Comparison of ENCODE assay signal across 9 cellular contexts in genomic region chr19:37905936-37906867, GRCh38. TPM values are rescaled to one million over a fixed set of nuclear protein-coding genes. Genes with fewer than 3 reads are reported as not detected.
A peak's percentile ranks its signal among the peaks of the same experiment; 100 is the strongest.
DNase-seq lines count a peak whose midpoint lies in the region; ATAC-seq, FAIRE-seq and TF ChIP-seq lines count a peak whose summit lies in the region.
"Had no signal": no experiment of that assay in that cellular context is flagged by ENCODE, and none has a peak within 500 bp of the region (broad histone marks: within the 10 kb centered on the region; RNA-seq: fewer than 3 reads in every experiment).

TSS of gene WDR87 (minus strand) at chr19:37906594. CDS start at chr19:37898239, 8,355 bp downstream.

- DNase-seq in D721Med (ENCODE audit: insufficient read length, low spot score) = peak; percentile 75
- peak; percentile 31 for DNase-seq in NCI-H2029 treated with DMSO at 0.1 percent for 48 hours (lab: John Stamatoyannopoulos, UW)
- peak; percentile 15 to 28 for DNase-seq in activated CD4-positive, alpha-beta T cell treated with anti-CD3 and anti-CD28 coated beads for 24 hours (ENCODE audit: low read depth in 2 of 2)
- no peak for DNase-seq in coronary artery (ENCODE audit: low spot score)
- peak; percentile 12 for DNase-seq in medulla oblongata (ENCODE audit: extremely low spot score)
- peak in 1 of 2 donors; percentile 14 for DNase-seq in stimulated activated effector memory CD8-positive, alpha-beta T cell treated with anti-CD3 and anti-CD28 coated beads, Interleukin-12 subunit alpha, Interleukin-12 subunit beta, amount 100 ng/mL, for 72 hours (ENCODE audit: low spot score in 2 of 2)
- no peak for DNase-seq in occipital lobe (lab: John Stamatoyannopoulos, UW)

- ATAC-seq in stimulated activated effector memory CD8-positive, alpha-beta T cell treated with anti-CD3 and anti-CD28 coated beads, Interleukin-12 subunit alpha, Interleukin-12 subunit beta, amount 100 ng/mL, for 72 hours = peak; percentile 9

- H3K4me3 ChIP-seq in HEK293 (ENCODE audit: low read depth, low read length) (peak within 1 kb of the TSS; percentile 68), coronary artery (peak within 1 kb of the TSS; percentile 98)

- peak within 1 kb of the TSS; percentile 86 for H3K4me3 Mint-ChIP-seq in stimulated activated effector memory CD8-positive, alpha-beta T cell treated with anti-CD3 and anti-CD28 coated beads, Interleukin-12 subunit alpha, Interleukin-12 subunit beta, amount 100 ng/mL, for 72 hours

- POLR2A ChIA-PET in HEK293 (lab: Yijun Ruan, JAX) = interaction anchor here (0.6 to 3.8 kb wide), 41 partner anchors 10 to 1692 kb away, joined by 3 to 38 read pairs (median 5); partner anchors contain the start of genes EIF3K, FAM98C, GGN and MRPS12

- H3K36me3 ChIP-seq in HEK293 (ENCODE audit: control insufficient read depth in 2 of 2, insufficient read depth in 1 of 2, low read length in 2 of 2) = peaks cover 0 to 11% of the 10 kb centered on the region in 2 experiments; a peak in 1 of 3 replicates

- peaks cover 23% of the 10 kb centered on the region for H3K4me1 Mint-ChIP-seq in stimulated activated effector memory CD8-positive, alpha-beta T cell treated with anti-CD3 and anti-CD28 coated beads, Interleukin-12 subunit alpha, Interleukin-12 subunit beta, amount 100 ng/mL, for 72 hours

- peak within 1 kb of the TSS; percentile 84 for H3K27ac Mint-ChIP-seq in stimulated activated effector memory CD8-positive, alpha-beta T cell treated with anti-CD3 and anti-CD28 coated beads, Interleukin-12 subunit alpha, Interleukin-12 subunit beta, amount 100 ng/mL, for 72 hours

- H3K27ac ChIP-seq in HEK293 (ENCODE audit: extremely low read depth, low read depth, low read length) (peak within 1 kb of the TSS; percentile 81), coronary artery (peak within 1 kb of the TSS; percentile 31 to 79)

- CTCF ChIA-PET in HEK293 (lab: Yijun Ruan, JAX) = interaction anchor here (0.6 to 14.3 kb wide), 17 partner anchors 8 to 1725 kb away, joined by 3 to 316 read pairs (median 5); partner anchors contain the start of gene PSMD8

- peaks cover 27% of the 10 kb centered on the region for H3K4me1 ChIP-seq in HEK293 (ENCODE audit: control insufficient read depth, insufficient read depth, low read length)

- FAIRE-seq in D721Med (lab: Jason Lieb, UNC) = no peak

- no peaks in the 10 kb centered on the region for H3K36me3 Mint-ChIP-seq in stimulated activated effector memory CD8-positive, alpha-beta T cell treated with anti-CD3 and anti-CD28 coated beads, Interleukin-12 subunit alpha, Interleukin-12 subunit beta, amount 100 ng/mL, for 72 hours

- no peak for TF ChIP-seq CTCF in D721Med (IDR thresholded peaks at IDR 0.05; ENCODE audit: insufficient read depth, missing control alignments)
- no peak for TF ChIP-seq CTCF in HEK293 (tag by site-specific recombination; IDR thresholded peaks at IDR 0.05)
- no peak for TF ChIP-seq CTCF in coronary artery (IDR thresholded peaks at IDR 0.05)

- H3K9me3 Mint-ChIP-seq in stimulated activated effector memory CD8-positive, alpha-beta T cell treated with anti-CD3 and anti-CD28 coated beads, Interleukin-12 subunit alpha, Interleukin-12 subunit beta, amount 100 ng/mL, for 72 hours = no peaks in the 10 kb centered on the region

- H3K9me3 ChIP-seq in HEK293 (ENCODE audit: control insufficient read depth, insufficient read depth, low read depth, low read length) = no peaks in the 10 kb centered on the region

TF ChIP-seq in HEK293, 187 proteins besides CTCF, POLR2A, EP300 and RAD21 (continues in another document):
- peak; percentile 69; the same call in 1 of the 2 replicates for TF ChIP-seq ZNF138 (tag by site-specific recombination; IDR thresholded peaks at IDR 0.05; ENCODE audit: borderline replicate concordance)
- no peak for TF ChIP-seq PRDM4 (tag by site-specific recombination; IDR thresholded peaks at IDR 0.05)
- TF ChIP-seq ZNF146 (tag by site-specific recombination; IDR thresholded peaks at IDR 0.05) = 0 out of 2 replicates have a peak, but pooled peaks have one; percentile 50
- no peak for TF ChIP-seq ZNF157 (tag by site-specific recombination; IDR thresholded peaks at IDR 0.05)
- TF ChIP-seq ZNF184 (tag by site-specific recombination; IDR thresholded peaks at IDR 0.05) = 0 out of 2 replicates have a peak, but pooled peaks have one; percentile 2
- TF ChIP-seq SCRT2 (tag by site-specific recombination; IDR thresholded peaks at IDR 0.05) = no peak
- TF ChIP-seq BCL11B (tag by site-specific recombination; IDR thresholded peaks at IDR 0.05; ENCODE audit: low read depth) = 0 out of 2 replicates have a peak, but pooled peaks have one; percentile 51
- peak; percentile 7; the same call in 1 of the 2 replicates for TF ChIP-seq ZNF660 (tag by site-specific recombination; IDR thresholded peaks at IDR 0.05)
- no peak; the same call in 1 of the 2 replicates for TF ChIP-seq SP7 (tag by site-specific recombination; IDR thresholded peaks at IDR 0.05)
- TF ChIP-seq ZNF223 (tag by site-specific recombination; IDR thresholded peaks at IDR 0.05) = no peak
- TF ChIP-seq ZNF580 (tag by site-specific recombination; IDR thresholded peaks at IDR 0.05) = peak; percentile 21; the same call in 1 of the 2 replicates
- no peak for TF ChIP-seq ZBTB11 (tag by site-specific recombination; conservative IDR thresholded peaks at IDR 0.05; ENCODE audit: low read depth)
- TF ChIP-seq ZNF768 (tag by site-specific recombination; IDR thresholded peaks at IDR 0.05) = no peak; the same call in 1 of the 2 replicates
- 0 out of 2 replicates have a peak, but pooled peaks have one; percentile 39 for TF ChIP-seq BCL11A (tag by site-specific recombination; IDR thresholded peaks at IDR 0.05; ENCODE audit: low read depth)
- TF ChIP-seq PRDM1 (tag by site-specific recombination; IDR thresholded peaks at IDR 0.05) = no peak
- TF ChIP-seq GLIS2 (tag by site-specific recombination; IDR thresholded peaks at IDR 0.05) = no peak
- no peak for TF ChIP-seq HIC1 (tag by site-specific recombination; IDR thresholded peaks at IDR 0.05)
- 0 out of 2 replicates have a peak, but pooled peaks have one; percentile 65 for TF ChIP-seq ZSCAN30 (tag by site-specific recombination; IDR thresholded peaks at IDR 0.05)
- no peak for TF ChIP-seq ZNF248 (tag by site-specific recombination; IDR thresholded peaks at IDR 0.05)

RNA-seq across cellular contexts. Expression of gene WDR87, which starts in this region (rescaled TPM):
- not detected for total RNA-seq in occipital lobe
- total RNA-seq: T-helper 1 cell treated with Interleukin-12 subunit alpha and Interleukin-12 subunit beta and Interleukin-4 antibody, amounts not matched to agents 30 ng/mL and 1 ng/mL, for 36 hours had no signal

Comparison
In these comparisons a context has a peak if more than half of its experiments do, and no peak if none do; other contexts are left out.
1. DNase-seq: peak in D721Med (single experiment), NCI-H2029 treated with DMSO at 0.1 percent for 48 hours (single experiment), activated CD4-positive, alpha-beta T cell treated with anti-CD3 and anti-CD28 coated beads for 24 hours (2 of 2) and medulla oblongata (single experiment); none in coronary artery (single experiment) and occipital lobe (single experiment).